Comparison of ENCODE assay signal across 18 cellular contexts in the genomic region with DNA sequence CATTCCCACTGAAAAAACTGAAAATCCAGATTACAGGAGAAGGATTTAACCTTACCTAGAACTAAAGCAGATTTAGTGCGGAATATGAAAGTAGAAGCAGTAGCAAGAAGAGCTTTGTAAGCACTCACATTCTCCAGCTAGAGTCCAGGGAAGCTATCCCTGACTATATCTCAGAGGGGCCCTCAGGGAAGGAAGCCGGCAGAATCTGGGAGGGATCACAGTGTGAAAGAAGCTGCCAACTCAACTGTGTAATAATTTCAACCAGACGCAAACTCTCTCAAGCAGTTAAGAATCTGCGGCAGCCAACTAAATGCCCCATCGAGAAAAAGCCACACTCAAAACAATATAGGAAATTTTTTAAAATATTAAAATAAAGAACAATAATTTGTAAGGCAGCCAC.
DNase-seq lines count a peak whose midpoint lies in the region; ATAC-seq, FAIRE-seq and TF ChIP-seq lines count a peak whose summit lies in the region.
"Had no signal": no experiment of that assay in that cellular context is flagged by ENCODE, and none has a peak within 500 bp of the region (broad histone marks: within the 10 kb centered on the region; RNA-seq: fewer than 3 reads in every experiment).

No MANE protein-coding gene starts in this region.

- peaks cover 26% of the 10 kb centered on the region for H3K4me1 Mint-ChIP-seq in chondrocyte (ENCODE audit: low read depth)

- H3K36me3 ChIP-seq in right lobe of liver (no peaks in the 10 kb centered on the region), smooth muscle cell (ENCODE audit: low read depth) (no peaks in the 10 kb centered on the region)
- H3K36me3 ChIP-seq: HAP-1, pancreas had no signal

- H3K27me3 ChIP-seq in right lobe of liver = no peaks in the 10 kb centered on the region
- H3K27me3 ChIP-seq in smooth muscle cell (ENCODE audit: low read depth) = no peaks in the 10 kb centered on the region
- H3K27me3 ChIP-seq: pancreas had no signal

- H3K4me3 Mint-ChIP-seq in chondrocyte (ENCODE audit: unreplicated experiment) = no peak overlapping the region
- H3K4me3 Mint-ChIP-seq: CD4-positive, alpha-beta memory T cell; T-cell had no signal

- peak overlapping the region; percentile 70 for H3K27ac Mint-ChIP-seq in chondrocyte (ENCODE audit: unreplicated experiment)
- H3K27ac Mint-ChIP-seq: CD4-positive, alpha-beta memory T cell; T-cell had no signal

- H3K36me3 Mint-ChIP-seq in chondrocyte (ENCODE audit: low read depth) = peaks cover 1% of the 10 kb centered on the region

- H3K4me2 ChIP-seq in smooth muscle cell = peak overlapping the region; percentile 28

- H3K27ac ChIP-seq in right lobe of liver (no peak overlapping the region), smooth muscle cell (ENCODE audit: low read depth) (peak overlapping the region; percentile 62)
- H3K27ac ChIP-seq: pancreas had no signal

- H3K27me3 Mint-ChIP-seq in chondrocyte (ENCODE audit: low read depth) = no peaks in the 10 kb centered on the region
- H3K27me3 Mint-ChIP-seq: CD4-positive, alpha-beta memory T cell; T-cell had no signal

- WGBS in right lobe of liver (ENCODE audit: insufficient coverage, low coverage, low lambda C conversion rate, missing lambda C conversion rate) = 65% methylated on average over 5 of the region's 5 CpGs
- 29% methylated on average over 5 of the region's 5 CpGs for WGBS in smooth muscle cell (ENCODE audit: low lambda C conversion rate)

- intact Hi-C loops in right lobe of liver (cut with DNase I) = no loop called here

- ATAC-seq in right lobe of liver (peak in 3 of 4 donors; percentile 22 to 60 (median 52)), GM21528 (IDR thresholded peaks at IDR 0.05; ENCODE audit: low FRiP score, unreplicated experiment) (no peak), HG02981 (IDR thresholded peaks at IDR 0.05; ENCODE audit: unreplicated experiment) (no peak)
- ATAC-seq: T-cell had no signal

- H3F3A ChIP-seq in smooth muscle cell (ENCODE audit: low read depth) = no peaks in the 10 kb centered on the region

- TF ChIP-seq CTCF in chondrocyte (IDR thresholded peaks at IDR 0.05) (no peak), right lobe of liver (IDR thresholded peaks at IDR 0.05) (no peak), smooth muscle cell (IDR thresholded peaks at IDR 0.05; ENCODE audit: borderline replicate concordance, insufficient read depth, poor library complexity, severe bottlenecking) (no peak)

- DNase-seq in GM03348 (ENCODE audit: low spot score) (peak; percentile 37), chondrocyte (ENCODE audit: low spot score) (no peak), right lobe of liver (no peak), smooth muscle cell (lab: John Stamatoyannopoulos, UW; ENCODE audit: unreplicated experiment) (no peak), GM12891 (ENCODE audit: insufficient read length, low spot score) (no peak), foreskin melanocyte (no peak)
- DNase-seq: amniotic stem cell; CD4-positive, alpha-beta memory T cell; effector CD4-positive, alpha-beta T cell; GDM1; MM.1S; pancreas; stimulated activated CD4-positive, alpha-beta T cell treated with anti-CD3 and anti-CD28 coated beads, Interleukin-2, amount 100 ng/mL, for 48 hours; T-cell had no signal

- H3K9ac ChIP-seq in smooth muscle cell (ENCODE audit: low read depth) = no peak overlapping the region

- no peak for FAIRE-seq in GM12891 (lab: Jason Lieb, UNC)
- FAIRE-seq: GM18507, pancreas had no signal

- H2AFZ ChIP-seq in smooth muscle cell (ENCODE audit: low read depth) = no peak overlapping the region

- H3K79me2 ChIP-seq in smooth muscle cell (ENCODE audit: low read depth) = peaks cover 86% of the 10 kb centered on the region

- no peaks in the 10 kb centered on the region for H3K4me1 ChIP-seq in right lobe of liver
- H3K4me1 ChIP-seq in smooth muscle cell (ENCODE audit: low read depth) = peaks cover 11% of the 10 kb centered on the region

- H3K9me3 ChIP-seq in right lobe of liver (no peaks in the 10 kb centered on the region), smooth muscle cell (replicated peaks; ENCODE audit: low read depth) (no peaks in the 10 kb centered on the region)
- H3K9me3 ChIP-seq: HAP-1, pancreas had no signal

- H3K4me3 ChIP-seq in right lobe of liver (no peak overlapping the region), smooth muscle cell (no peak overlapping the region)
- H3K4me3 ChIP-seq: HAP-1, pancreas had no signal

- H3K9me3 Mint-ChIP-seq in chondrocyte (ENCODE audit: low read depth) = peaks cover 3% of the 10 kb centered on the region
- H3K9me3 Mint-ChIP-seq: CD4-positive, alpha-beta memory T cell had no signal

- TF ChIP-seq POLR2A in right lobe of liver (IDR thresholded peaks at IDR 0.05) = no peak
- no peak for TF ChIP-seq POLR2A in GM12891 (IDR thresholded peaks at IDR 0.05; ENCODE audit: low read depth, low read length)

- peaks cover 64% of the 10 kb centered on the region for H4K20me1 ChIP-seq in smooth muscle cell (ENCODE audit: low read depth)

TF ChIP-seq in GM12891, 5 proteins besides CTCF, POLR2A, EP300 and RAD21:
- TF ChIP-seq SPI1 (IDR thresholded peaks at IDR 0.05; ENCODE audit: low read depth, low read length) (no peak), POLR2AphosphoS5 (IDR thresholded peaks at IDR 0.05; ENCODE audit: low read depth, low read length) (no peak), PAX5 (IDR thresholded peaks at IDR 0.05; ENCODE audit: insufficient read depth, low read length, severe bottlenecking) (no peak), POU2F2 (IDR thresholded peaks at IDR 0.05; ENCODE audit: low read depth, low read length) (no peak), TAF1 (IDR thresholded peaks at IDR 0.05; ENCODE audit: low read depth, low read length) (no peak)

Comparison
In these comparisons a context has a peak if more than half of its experiments do, and no peak if none do; other contexts are left out.
1. ATAC-seq: peak in right lobe of liver (3 of 4); none in GM21528 (single experiment) and HG02981 (single experiment).